1 cellular context compared by ENCODE assay signal in genomic region chr4:143076723-143077122, GRCh38.
TF ChIP-seq lines count a peak whose summit lies in the region.

No MANE protein-coding gene starts in this region.

TF ChIP-seq in GM23338, 12 proteins besides CTCF, POLR2A, EP300 and RAD21 (continued from another document):
- no peak for TF ChIP-seq REST (IDR thresholded peaks at IDR 0.05; ENCODE audit: unreplicated experiment)
- TF ChIP-seq ZNF331 (CRISPR knock-in tag; IDR thresholded peaks at IDR 0.05; ENCODE audit: low read depth) = no peak
- TF ChIP-seq JUNB (IDR thresholded peaks at IDR 0.05; ENCODE audit: unreplicated experiment) = no peak
- TF ChIP-seq ETS1 (IDR thresholded peaks at IDR 0.05) = no peak
